In genomic region chr9:97787551-97787950, GRCh38 we compare ENCODE assay signal across 24 cellular contexts.
"Had no signal": no experiment of that assay in that cellular context is flagged by ENCODE, and none has a peak within 500 bp of the region (broad histone marks: within the 10 kb centered on the region; RNA-seq: fewer than 3 reads in every experiment).

No MANE protein-coding gene starts in this region.

- H3K4me1 Mint-ChIP-seq: endodermal cell, mesothelial cell of epicardium had no signal

- H3K36me3 ChIP-seq: colonic mucosa, esophagus squamous epithelium, gastrocnemius medialis, heart right ventricle, left lung, lower lobe of right lung had no signal

- H3K27me3 ChIP-seq: colonic mucosa, gastrocnemius medialis had no signal

- H3K36me3 Mint-ChIP-seq: mesothelial cell of epicardium had no signal

- H3K9me3 ChIP-seq: colonic mucosa, esophagus squamous epithelium, gastrocnemius medialis, heart right ventricle, left lung, lower lobe of right lung, mucosa of descending colon had no signal

- H3K4me3 Mint-ChIP-seq: dendritic cell treated with granulocyte-macrophage colony-stimulating factor and Interleukin-4, amounts not matched to agents 40 ng/mL and 50 ng/mL, for 4 days; effector memory CD8-positive, alpha-beta T cell; endodermal cell; mesothelial cell of epicardium had no signal

- H3K4me3 ChIP-seq: colonic mucosa, esophagus squamous epithelium, gastrocnemius medialis, heart right ventricle, left lung, lower lobe of right lung, mucosa of descending colon had no signal

- H3K9me3 Mint-ChIP-seq: dendritic cell treated with granulocyte-macrophage colony-stimulating factor and Interleukin-4, amounts not matched to agents 40 ng/mL and 50 ng/mL, for 4 days; effector memory CD8-positive, alpha-beta T cell; endodermal cell; mesothelial cell of epicardium had no signal

- H3K27ac ChIP-seq: colonic mucosa, epithelial cell of prostate, gastrocnemius medialis, heart right ventricle, left lung, lower lobe of right lung had no signal

- DNase-seq: colonic mucosa; cortex of kidney; effector CD8-positive, alpha-beta T cell; effector memory CD8-positive, alpha-beta T cell; endodermal cell; erythroblast; esophagus squamous epithelium; foreskin fibroblast; foreskin melanocyte; gastrocnemius medialis; glutamatergic neuron; head of caudate nucleus; heart right ventricle; hippocampal formation; left cardiac atrium; left lung; left ventricle myocardium superior; lower lobe of right lung; mesenchymal stem cell; mucosa of descending colon had no signal

- H3K27ac Mint-ChIP-seq: dendritic cell treated with granulocyte-macrophage colony-stimulating factor and Interleukin-4, amounts not matched to agents 40 ng/mL and 50 ng/mL, for 4 days; effector memory CD8-positive, alpha-beta T cell; endodermal cell; mesothelial cell of epicardium had no signal

- ATAC-seq: effector memory CD8-positive, alpha-beta T cell; esophagus mucosa; gastrocnemius medialis; heart right ventricle; left cardiac atrium; left lung; left ventricle myocardium superior; lower lobe of right lung; mucosa of descending colon had no signal

- H3K4me1 ChIP-seq: colonic mucosa, gastrocnemius medialis, heart right ventricle, left lung, lower lobe of right lung had no signal
